ENCODE assay signal across 3 cellular contexts in genomic region chr9:88174324-88174723, GRCh38.
TF ChIP-seq lines count a peak whose summit lies in the region.

No MANE protein-coding gene starts in this region.

TF ChIP-seq in liver, 16 proteins besides CTCF, POLR2A, EP300 and RAD21 (continued from another document):
- TF ChIP-seq, protein P1, sequence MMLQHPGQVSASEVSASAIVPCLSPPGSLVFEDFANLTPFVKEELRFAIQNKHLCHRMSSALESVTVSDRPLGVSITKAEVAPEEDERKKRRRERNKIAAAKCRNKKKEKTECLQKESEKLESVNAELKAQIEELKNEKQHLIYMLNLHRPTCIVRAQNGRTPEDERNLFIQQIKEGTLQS (IDR thresholded peaks at IDR 0.05): no peak
- TF ChIP-seq GABPA (IDR thresholded peaks at IDR 0.05 in 1 of 2, conservative IDR thresholded peaks at IDR 0.05 in 1 of 2): no peak
- no peak for TF ChIP-seq NR2F2 (IDR thresholded peaks at IDR 0.05)
- TF ChIP-seq HNF4G (IDR thresholded peaks at IDR 0.05): no peak
- TF ChIP-seq, protein P2, sequence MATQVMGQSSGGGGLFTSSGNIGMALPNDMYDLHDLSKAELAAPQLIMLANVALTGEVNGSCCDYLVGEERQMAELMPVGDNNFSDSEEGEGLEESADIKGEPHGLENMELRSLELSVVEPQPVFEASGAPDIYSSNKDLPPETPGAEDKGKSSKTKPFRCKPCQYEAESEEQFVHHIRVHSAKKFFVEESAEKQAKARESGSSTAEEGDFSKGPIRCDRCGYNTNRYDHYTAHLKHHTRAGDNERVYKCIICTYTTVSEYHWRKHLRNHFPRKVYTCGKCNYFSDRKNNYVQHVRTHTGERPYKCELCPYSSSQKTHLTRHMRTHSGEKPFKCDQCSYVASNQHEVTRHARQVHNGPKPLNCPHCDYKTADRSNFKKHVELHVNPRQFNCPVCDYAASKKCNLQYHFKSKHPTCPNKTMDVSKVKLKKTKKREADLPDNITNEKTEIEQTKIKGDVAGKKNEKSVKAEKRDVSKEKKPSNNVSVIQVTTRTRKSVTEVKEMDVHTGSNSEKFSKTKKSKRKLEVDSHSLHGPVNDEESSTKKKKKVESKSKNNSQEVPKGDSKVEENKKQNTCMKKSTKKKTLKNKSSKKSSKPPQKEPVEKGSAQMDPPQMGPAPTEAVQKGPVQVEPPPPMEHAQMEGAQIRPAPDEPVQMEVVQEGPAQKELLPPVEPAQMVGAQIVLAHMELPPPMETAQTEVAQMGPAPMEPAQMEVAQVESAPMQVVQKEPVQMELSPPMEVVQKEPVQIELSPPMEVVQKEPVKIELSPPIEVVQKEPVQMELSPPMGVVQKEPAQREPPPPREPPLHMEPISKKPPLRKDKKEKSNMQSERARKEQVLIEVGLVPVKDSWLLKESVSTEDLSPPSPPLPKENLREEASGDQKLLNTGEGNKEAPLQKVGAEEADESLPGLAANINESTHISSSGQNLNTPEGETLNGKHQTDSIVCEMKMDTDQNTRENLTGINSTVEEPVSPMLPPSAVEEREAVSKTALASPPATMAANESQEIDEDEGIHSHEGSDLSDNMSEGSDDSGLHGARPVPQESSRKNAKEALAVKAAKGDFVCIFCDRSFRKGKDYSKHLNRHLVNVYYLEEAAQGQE (IDR thresholded peaks at IDR 0.05): no peak
- TF ChIP-seq, protein P3, sequence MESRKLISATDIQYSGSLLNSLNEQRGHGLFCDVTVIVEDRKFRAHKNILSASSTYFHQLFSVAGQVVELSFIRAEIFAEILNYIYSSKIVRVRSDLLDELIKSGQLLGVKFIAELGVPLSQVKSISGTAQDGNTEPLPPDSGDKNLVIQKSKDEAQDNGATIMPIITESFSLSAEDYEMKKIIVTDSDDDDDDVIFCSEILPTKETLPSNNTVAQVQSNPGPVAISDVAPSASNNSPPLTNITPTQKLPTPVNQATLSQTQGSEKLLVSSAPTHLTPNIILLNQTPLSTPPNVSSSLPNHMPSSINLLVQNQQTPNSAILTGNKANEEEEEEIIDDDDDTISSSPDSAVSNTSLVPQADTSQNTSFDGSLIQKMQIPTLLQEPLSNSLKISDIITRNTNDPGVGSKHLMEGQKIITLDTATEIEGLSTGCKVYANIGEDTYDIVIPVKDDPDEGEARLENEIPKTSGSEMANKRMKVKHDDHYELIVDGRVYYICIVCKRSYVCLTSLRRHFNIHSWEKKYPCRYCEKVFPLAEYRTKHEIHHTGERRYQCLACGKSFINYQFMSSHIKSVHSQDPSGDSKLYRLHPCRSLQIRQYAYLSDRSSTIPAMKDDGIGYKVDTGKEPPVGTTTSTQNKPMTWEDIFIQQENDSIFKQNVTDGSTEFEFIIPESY (IDR thresholded peaks at IDR 0.05): no peak
- no peak for TF ChIP-seq FOXA2 (IDR thresholded peaks at IDR 0.05)
- TF ChIP-seq HNF4A (conservative IDR thresholded peaks at IDR 0.05): no peak
- no peak for TF ChIP-seq EGR1 (IDR thresholded peaks at IDR 0.05; ENCODE audit: low read depth in 2 of 2)
- TF ChIP-seq RXRA (IDR thresholded peaks at IDR 0.05): no peak
- no peak for TF ChIP-seq YY1 (IDR thresholded peaks at IDR 0.05)
- no peak for TF ChIP-seq JUND (IDR thresholded peaks at IDR 0.05)

TF ChIP-seq in HepG2, 621 proteins besides CTCF, POLR2A, EP300 and RAD21 (continued from another document):
- no peak for TF ChIP-seq ZNF276 (CRISPR knock-in tag; IDR thresholded peaks at IDR 0.05; ENCODE audit: low read depth)
- TF ChIP-seq ZNF546 (CRISPR knock-in tag; conservative IDR thresholded peaks at IDR 0.05): no peak

TF ChIP-seq in SK-N-SH, 30 proteins besides CTCF, POLR2A, EP300 and RAD21 (continued from another document):
- TF ChIP-seq, protein P3 (IDR thresholded peaks at IDR 0.05; ENCODE audit: borderline replicate concordance, low read depth): no peak
